9 cellular contexts compared by ENCODE assay signal in the genomic region with DNA sequence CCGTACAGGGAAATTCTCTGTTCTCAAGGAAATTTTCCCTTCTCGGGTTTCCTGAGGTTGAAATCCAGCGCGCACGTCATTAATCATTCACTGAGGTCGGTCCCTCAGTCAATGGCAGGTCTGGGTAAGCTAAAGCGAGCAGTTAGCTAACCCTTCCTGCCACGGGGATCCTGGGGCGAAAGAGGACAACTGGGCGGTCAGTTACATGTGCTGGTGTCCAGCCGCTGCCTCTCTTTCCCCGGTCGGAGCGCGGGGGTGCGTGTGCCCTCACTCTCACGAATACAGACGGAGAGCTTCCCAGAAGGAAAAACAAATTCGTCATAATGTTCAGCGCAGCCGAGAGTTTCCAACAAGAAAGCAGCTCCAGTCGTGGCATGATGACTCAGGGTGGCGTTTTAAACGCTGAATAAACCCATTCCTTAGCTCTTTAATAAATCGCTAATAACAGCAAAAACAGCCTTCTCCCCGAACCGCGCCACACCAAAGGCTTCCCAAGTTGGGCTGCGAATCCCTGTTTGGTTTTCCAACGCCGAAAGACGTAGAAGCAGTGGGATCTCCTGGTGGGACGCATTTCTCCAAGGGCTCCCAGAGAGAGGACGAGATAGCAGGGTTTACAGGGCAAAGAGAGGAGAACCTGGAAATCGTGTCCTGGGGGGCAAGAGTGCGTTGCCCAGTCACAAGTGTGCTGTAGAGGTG. TPM values are rescaled to one million over a fixed set of nuclear protein-coding genes. Genes with fewer than 3 reads are reported as not detected.
DNase-seq lines count a peak whose midpoint lies in the region; ATAC-seq and TF ChIP-seq lines count a peak whose summit lies in the region.
"Had no signal": no experiment of that assay in that cellular context is flagged by ENCODE, and none has a peak within 500 bp of the region (broad histone marks: within the 10 kb centered on the region; RNA-seq: fewer than 3 reads in every experiment).

No MANE protein-coding gene starts in this region.

- WGBS in trophoblast cell (ENCODE audit: extremely low coverage, insufficient coverage, insufficient read length) = no CpG with 5 or more reads among the region's 36 CpGs

- no peaks in the 10 kb centered on the region for H3K79me1 ChIP-seq in trophoblast cell (ENCODE audit: low read length)

- peak overlapping the region; percentile 65 for H3K4me2 ChIP-seq in trophoblast cell (ENCODE audit: low read length)

- H3K4ac ChIP-seq in trophoblast cell (ENCODE audit: low read depth, low read length) = no peak overlapping the region

- ATAC-seq in RWPE2 (ENCODE audit: low read depth) (peak; percentile 24), GM18907 (IDR thresholded peaks at IDR 0.05; ENCODE audit: unreplicated experiment) (no peak)

- H3K9me3 ChIP-seq in RWPE2 (ENCODE audit: severe bottlenecking) (no peaks in the 10 kb centered on the region), trophoblast cell (ENCODE audit: insufficient read depth, low read depth, low read length) (peaks cover 6% of the 10 kb centered on the region)

- H3K18ac ChIP-seq in trophoblast cell (ENCODE audit: low read length) = no peak overlapping the region

- H4K8ac ChIP-seq in trophoblast cell (ENCODE audit: low read depth, low read length) = no peak overlapping the region

- peaks cover 4% of the 10 kb centered on the region for H3K4me1 ChIP-seq in RWPE2 (ENCODE audit: insufficient read depth, poor library complexity, severe bottlenecking)
- peaks cover 12 to 15% of the 10 kb centered on the region in 2 experiments for H3K4me1 ChIP-seq in trophoblast cell (ENCODE audit: control insufficient read depth in 1 of 2, insufficient read depth in 2 of 2, low read length in 2 of 2)

- H2BK12ac ChIP-seq in trophoblast cell (ENCODE audit: low read length) = no peak overlapping the region

- no peak overlapping the region for H4K91ac ChIP-seq in trophoblast cell (ENCODE audit: low read depth, low read length)

- no peak overlapping the region for H2BK120ac ChIP-seq in trophoblast cell (ENCODE audit: insufficient read depth, low read length, poor library complexity)

- DNase-seq in NCI-H1694 treated with DMSO at 0.1 percent for 48 hours (lab: John Stamatoyannopoulos, UW) (peak; percentile 10), NCI-H1694 (lab: John Stamatoyannopoulos, UW) (no peak), RWPE2 (ENCODE audit: low spot score) (no peak), fibroblast of gingiva (ENCODE audit: low read depth) (peak; percentile 74), trophoblast cell (peak in 1 of 2 donors; percentile 20), middle frontal gyrus (ENCODE audit: extremely low spot score, low spot score) (no peak), SW 1271 (lab: John Stamatoyannopoulos, UW) (no peak)

- no peak overlapping the region for H4K12ac ChIP-seq in trophoblast cell (ENCODE audit: low read depth, low read length)

- H3K23ac ChIP-seq in trophoblast cell (ENCODE audit: low read length) = no peak overlapping the region

- H3K14ac ChIP-seq in trophoblast cell (ENCODE audit: low read length) = no peak overlapping the region

- H3K36me3 ChIP-seq in RWPE2 (ENCODE audit: low read depth) (no peaks in the 10 kb centered on the region), trophoblast cell (ENCODE audit: control insufficient read depth in 1 of 2, insufficient read depth in 2 of 2, low read length in 2 of 2) (no peaks in the 10 kb centered on the region)

- TF ChIP-seq CTCF in RWPE2 (IDR thresholded peaks at IDR 0.05; ENCODE audit: poor library complexity, severe bottlenecking) = no peak

- no peak overlapping the region for H2BK5ac ChIP-seq in trophoblast cell (ENCODE audit: low read depth, low read length, poor library complexity)

- H3K4me3 ChIP-seq in RWPE2 (ENCODE audit: severe bottlenecking) (peak overlapping the region; percentile 61), trophoblast cell (ENCODE audit: low read depth, low read length) (no peak overlapping the region)

- peak overlapping the region; percentile 51 for H3K27ac ChIP-seq in RWPE2 (ENCODE audit: poor library complexity, severe bottlenecking)
- no peak overlapping the region for H3K27ac ChIP-seq in trophoblast cell (ENCODE audit: low read depth, low read length)
- H3K27ac ChIP-seq: VCaP had no signal

- H3K27me3 ChIP-seq in RWPE2 (ENCODE audit: insufficient read depth, poor library complexity, severe bottlenecking) (no peaks in the 10 kb centered on the region), trophoblast cell (ENCODE audit: insufficient read depth, low read length) (peaks cover 52% of the 10 kb centered on the region)

- no peak overlapping the region for H3K9ac ChIP-seq in trophoblast cell (ENCODE audit: low read length)

- H2AK5ac ChIP-seq in trophoblast cell (ENCODE audit: low read length) = no peak overlapping the region

- no peak overlapping the region for H2AFZ ChIP-seq in trophoblast cell (ENCODE audit: insufficient read depth, low read length, poor library complexity)

- no peaks in the 10 kb centered on the region for H3K79me2 ChIP-seq in trophoblast cell (ENCODE audit: control insufficient read depth, insufficient read depth, low read length, poor library complexity)

RNA-seq across cellular contexts. Expression of gene FGF5, which starts 0.7 kb away (rescaled TPM):
- not detected in 2 replicates for polyA plus RNA-seq in trophoblast cell (2013)

Comparison
In these comparisons a context has a peak if more than half of its experiments do, and no peak if none do; other contexts are left out.
1. DNase-seq: peak in NCI-H1694 treated with DMSO at 0.1 percent for 48 hours (single experiment) and fibroblast of gingiva (single experiment); none in NCI-H1694 (single experiment), RWPE2 (single experiment), middle frontal gyrus (single experiment) and SW 1271 (0 of 2).